In genomic region chr22:45934659-45935341, GRCh38 we compare ENCODE assay signal across 11 cellular contexts. TPM values are rescaled to one million over a fixed set of nuclear protein-coding genes. Genes with fewer than 3 reads are reported as not detected.
DNase-seq lines count a peak whose midpoint lies in the region; ATAC-seq and TF ChIP-seq lines count a peak whose summit lies in the region.
"Had no signal": no experiment of that assay in that cellular context is flagged by ENCODE, and none has a peak within 500 bp of the region (broad histone marks: within the 10 kb centered on the region; RNA-seq: fewer than 3 reads in every experiment).

No MANE protein-coding gene starts in this region.

- no peaks in the 10 kb centered on the region for H3K36me3 ChIP-seq in H7 (replicated peaks; ENCODE audit: control insufficient read depth, insufficient read depth, low read length)
- H3K36me3 ChIP-seq: WERI-Rb-1 had no signal

- TF ChIP-seq CTCF in fibroblast of villous mesenchyme (IDR thresholded peaks at IDR 0.05; ENCODE audit: insufficient read depth, low read depth, low read length) (no peak), type B pancreatic cell (conservative IDR thresholded peaks at IDR 0.05) (no peak)

- H3K4me3 ChIP-seq in fibroblast of villous mesenchyme (ENCODE audit: low read depth, low read length) (no peak overlapping the region), H7 (ENCODE audit: insufficient read depth, low read depth, low read length) (no peak overlapping the region)

- H3K4me3 Mint-ChIP-seq in type B pancreatic cell = no peak overlapping the region
- H3K4me3 Mint-ChIP-seq in activated naive CD8-positive, alpha-beta T cell treated with anti-CD3 and anti-CD28 coated beads for 36 hours = no peak overlapping the region
- H3K4me3 Mint-ChIP-seq: IgD-negative memory B cell had no signal

- H3K27me3 ChIP-seq in H7 (ENCODE audit: control insufficient read depth, insufficient read depth, low read length) = no peaks in the 10 kb centered on the region

- peak overlapping the region; percentile 63 for H3K27ac Mint-ChIP-seq in type B pancreatic cell
- H3K27ac Mint-ChIP-seq in activated naive CD8-positive, alpha-beta T cell treated with anti-CD3 and anti-CD28 coated beads for 36 hours = no peak overlapping the region
- H3K27ac Mint-ChIP-seq: IgD-negative memory B cell had no signal

- H3K27me3 Mint-ChIP-seq in type B pancreatic cell = peaks cover 3% of the 10 kb centered on the region
- peaks cover 24% of the 10 kb centered on the region for H3K27me3 Mint-ChIP-seq in activated naive CD8-positive, alpha-beta T cell treated with anti-CD3 and anti-CD28 coated beads for 36 hours

- ATAC-seq in sciatic nerve = no peak

- intact Hi-C loops in sciatic nerve (cut with DNase I) = no loop called here

- H3K9me3 Mint-ChIP-seq in type B pancreatic cell = no peaks in the 10 kb centered on the region
- peaks cover 3% of the 10 kb centered on the region for H3K9me3 Mint-ChIP-seq in activated naive CD8-positive, alpha-beta T cell treated with anti-CD3 and anti-CD28 coated beads for 36 hours

- H3K36me3 Mint-ChIP-seq in type B pancreatic cell = peaks cover 1% of the 10 kb centered on the region
- H3K36me3 Mint-ChIP-seq in activated naive CD8-positive, alpha-beta T cell treated with anti-CD3 and anti-CD28 coated beads for 36 hours = no peaks in the 10 kb centered on the region

- no peaks in the 10 kb centered on the region for H3K4me1 Mint-ChIP-seq in type B pancreatic cell (ENCODE audit: unreplicated experiment)
- no peaks in the 10 kb centered on the region for H3K4me1 Mint-ChIP-seq in activated naive CD8-positive, alpha-beta T cell treated with anti-CD3 and anti-CD28 coated beads for 36 hours

- DNase-seq in NCI-H2196 (lab: John Stamatoyannopoulos, UW; ENCODE audit: unreplicated experiment) (peak; percentile 38), NCI-H2196 treated with DMSO at 0.1 percent for 48 hours (lab: John Stamatoyannopoulos, UW; ENCODE audit: unreplicated experiment) (no peak), RKO (ENCODE audit: low spot score) (peak; percentile 90), fibroblast of villous mesenchyme (ENCODE audit: low read depth) (peak; percentile 51), type B pancreatic cell (ENCODE audit: extremely low spot score, unreplicated experiment) (no peak), sciatic nerve (ENCODE audit: low spot score) (no peak), H7 (no peak)
- DNase-seq in activated naive CD8-positive, alpha-beta T cell treated with anti-CD3 and anti-CD28 coated beads for 36 hours = no peak
- DNase-seq: C1 segment of cervical spinal cord, WERI-Rb-1 had no signal

RNA-seq across cellular contexts. Expression of gene WNT7B, which starts 42.2 kb away (rescaled TPM):
- total RNA-seq in fibroblast of villous mesenchyme (under 0.01 and 0.64 TPM in 2 replicates), type B pancreatic cell (ENCODE audit: low replicate concordance) (14.8 and 16.4 TPM in 2 replicates), sciatic nerve (not detected)
- 0.10 TPM in 1 of 2 replicates, not detected in the other for total RNA-seq in H7 (2014; rRNA removed; shearing (Covaris generic))
- not detected for total RNA-seq in activated naive CD8-positive, alpha-beta T cell treated with anti-CD3 and anti-CD28 coated beads for 36 hours

Comparison
In these comparisons a context has a peak if more than half of its experiments do, and no peak if none do; other contexts are left out.
1. DNase-seq: peak in NCI-H2196 (single experiment), RKO (single experiment) and fibroblast of villous mesenchyme (single experiment); none in NCI-H2196 treated with DMSO at 0.1 percent for 48 hours (single experiment), type B pancreatic cell (single experiment), sciatic nerve (single experiment), H7 (single experiment) and activated naive CD8-positive, alpha-beta T cell treated with anti-CD3 and anti-CD28 coated beads for 36 hours (single experiment).